17 cellular contexts compared by ENCODE assay signal in the genomic region with DNA sequence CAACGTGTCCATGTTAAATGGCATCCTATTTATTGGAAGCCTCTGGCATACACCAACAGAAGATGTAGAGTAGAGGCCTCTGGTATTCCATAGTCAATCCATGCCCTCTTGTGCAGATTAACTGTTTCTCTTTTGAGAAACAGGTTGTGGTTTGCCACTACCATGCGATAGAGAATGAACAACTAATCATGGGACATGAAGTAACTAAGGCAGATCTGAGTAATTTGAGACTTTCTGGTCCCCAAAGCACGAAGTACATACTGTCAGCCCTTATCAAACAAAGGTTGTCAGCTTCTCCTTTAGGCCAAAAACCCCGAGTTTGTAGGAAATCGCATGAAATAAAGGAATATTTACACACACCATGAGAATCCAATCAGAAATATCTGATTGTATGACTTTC. TPM values are rescaled to one million over a fixed set of nuclear protein-coding genes. Genes with fewer than 3 reads are reported as not detected.
DNase-seq lines count a peak whose midpoint lies in the region; ATAC-seq and TF ChIP-seq lines count a peak whose summit lies in the region.
"Had no signal": no experiment of that assay in that cellular context is flagged by ENCODE, and none has a peak within 500 bp of the region (broad histone marks: within the 10 kb centered on the region; RNA-seq: fewer than 3 reads in every experiment).

No MANE protein-coding gene starts in this region.

- no peak overlapping the region for H3K4me3 Mint-ChIP-seq in activated naive CD4-positive, alpha-beta T cell treated with anti-CD3 and anti-CD28 coated beads for 36 hours
- H3K4me3 Mint-ChIP-seq in activated naive CD4-positive, alpha-beta T cell treated with anti-CD3 and anti-CD28 coated beads, Interleukin-2, amount 10 ng/mL, durations not matched to agents 7 days and 5 days = no peak overlapping the region
- peak overlapping the region in 2 of 4 donors; percentile 17 to 61 for H3K4me3 Mint-ChIP-seq in IgD-negative memory B cell
- H3K4me3 Mint-ChIP-seq in brain = peak overlapping the region in 3 of 5 experiments; percentile 25 to 79 (median 41)
- no peak overlapping the region for H3K4me3 Mint-ChIP-seq in stimulated activated memory B cell treated with anti-CD40 and anti-IgM and Interleukin-4, amounts not matched to agents 10 μg/mL and 1 μg/mL and 100 μg/mL, for 72 hours
- H3K4me3 Mint-ChIP-seq: CD14-positive monocyte had no signal

- intact Hi-C loops in activated naive CD4-positive, alpha-beta T cell treated with anti-CD3 and anti-CD28 coated beads for 36 hours (cut with micrococcal nuclease) = loop anchor here (5.0 kb wide), 2 partner anchors 92 to 258 kb away; a partner anchor contains a TSS

- no peak for TF ChIP-seq CTCF in brain (conservative IDR thresholded peaks at IDR 0.05)

- peaks cover 34% of the 10 kb centered on the region for H3K9me3 Mint-ChIP-seq in activated naive CD4-positive, alpha-beta T cell treated with anti-CD3 and anti-CD28 coated beads for 36 hours
- peaks cover 53% of the 10 kb centered on the region for H3K9me3 Mint-ChIP-seq in activated naive CD4-positive, alpha-beta T cell treated with anti-CD3 and anti-CD28 coated beads, Interleukin-2, amount 10 ng/mL, durations not matched to agents 7 days and 5 days
- H3K9me3 Mint-ChIP-seq in IgD-negative memory B cell = peaks cover 12 to 17% (median 14%) of the 10 kb centered on the region in 3 donors
- H3K9me3 Mint-ChIP-seq in brain = peaks cover 56 to 80% (median 65%) of the 10 kb centered on the region in 5 experiments
- peaks cover 11% of the 10 kb centered on the region for H3K9me3 Mint-ChIP-seq in stimulated activated memory B cell treated with anti-CD40 and anti-IgM and Interleukin-4, amounts not matched to agents 10 μg/mL and 1 μg/mL and 100 μg/mL, for 72 hours
- H3K9me3 Mint-ChIP-seq: effector memory CD8-positive, alpha-beta T cell had no signal

- no peak for ATAC-seq in stimulated activated memory B cell treated with anti-CD40 and anti-IgM and Interleukin-4, amounts not matched to agents 10 μg/mL and 1 μg/mL and 100 μg/mL, for 72 hours
- no peak for ATAC-seq in GM21423 (IDR thresholded peaks at IDR 0.05; ENCODE audit: unreplicated experiment)
- ATAC-seq: effector memory CD8-positive, alpha-beta T cell; left lung had no signal

- H3K27me3 Mint-ChIP-seq in activated naive CD4-positive, alpha-beta T cell treated with anti-CD3 and anti-CD28 coated beads for 36 hours (ENCODE audit: low read depth) = no peaks in the 10 kb centered on the region
- peaks cover 6% of the 10 kb centered on the region for H3K27me3 Mint-ChIP-seq in activated naive CD4-positive, alpha-beta T cell treated with anti-CD3 and anti-CD28 coated beads, Interleukin-2, amount 10 ng/mL, durations not matched to agents 7 days and 5 days
- no peaks in the 10 kb centered on the region for H3K27me3 Mint-ChIP-seq in IgD-negative memory B cell
- H3K27me3 Mint-ChIP-seq in brain = peaks cover 10% of the 10 kb centered on the region
- H3K27me3 Mint-ChIP-seq in stimulated activated memory B cell treated with anti-CD40 and anti-IgM and Interleukin-4, amounts not matched to agents 10 μg/mL and 1 μg/mL and 100 μg/mL, for 72 hours = no peaks in the 10 kb centered on the region
- H3K27me3 Mint-ChIP-seq: effector memory CD8-positive, alpha-beta T cell had no signal

- H3K4me1 Mint-ChIP-seq in activated naive CD4-positive, alpha-beta T cell treated with anti-CD3 and anti-CD28 coated beads for 36 hours (ENCODE audit: low read depth) = peaks cover 44% of the 10 kb centered on the region
- H3K4me1 Mint-ChIP-seq in activated naive CD4-positive, alpha-beta T cell treated with anti-CD3 and anti-CD28 coated beads, Interleukin-2, amount 10 ng/mL, durations not matched to agents 7 days and 5 days = peaks cover 34% of the 10 kb centered on the region
- H3K4me1 Mint-ChIP-seq in IgD-negative memory B cell = peaks cover 15 to 36% (median 21%) of the 10 kb centered on the region in 3 donors
- H3K4me1 Mint-ChIP-seq in brain = peaks cover 25% of the 10 kb centered on the region
- peaks cover 67% of the 10 kb centered on the region for H3K4me1 Mint-ChIP-seq in stimulated activated memory B cell treated with anti-CD40 and anti-IgM and Interleukin-4, amounts not matched to agents 10 μg/mL and 1 μg/mL and 100 μg/mL, for 72 hours

- peaks cover 73% of the 10 kb centered on the region for H3K36me3 Mint-ChIP-seq in activated naive CD4-positive, alpha-beta T cell treated with anti-CD3 and anti-CD28 coated beads for 36 hours (ENCODE audit: low read depth)
- peaks cover 70% of the 10 kb centered on the region for H3K36me3 Mint-ChIP-seq in activated naive CD4-positive, alpha-beta T cell treated with anti-CD3 and anti-CD28 coated beads, Interleukin-2, amount 10 ng/mL, durations not matched to agents 7 days and 5 days
- peaks cover 19% of the 10 kb centered on the region for H3K36me3 Mint-ChIP-seq in IgD-negative memory B cell
- H3K36me3 Mint-ChIP-seq in brain = peaks cover 80% of the 10 kb centered on the region
- H3K36me3 Mint-ChIP-seq in stimulated activated memory B cell treated with anti-CD40 and anti-IgM and Interleukin-4, amounts not matched to agents 10 μg/mL and 1 μg/mL and 100 μg/mL, for 72 hours = peaks cover 64% of the 10 kb centered on the region

- CTCF ChIA-PET in activated naive CD4-positive, alpha-beta T cell treated with anti-CD3 and anti-CD28 coated beads for 36 hours (lab: Charles Lee) = interaction anchor here (0.6 kb wide), 1 partner anchor 138 kb away, joined by 3 read pairs; no protein-coding TSS in a partner anchor
- CTCF ChIA-PET in activated naive CD4-positive, alpha-beta T cell treated with anti-CD3 and anti-CD28 coated beads, Interleukin-2, amount 10 ng/mL, durations not matched to agents 7 days and 5 days (lab: Charles Lee) = no interaction called here

- no peak for DNase-seq in activated naive CD4-positive, alpha-beta T cell treated with anti-CD3 and anti-CD28 coated beads for 36 hours
- DNase-seq in activated naive CD4-positive, alpha-beta T cell treated with anti-CD3 and anti-CD28 coated beads, Interleukin-2, amount 10 ng/mL, durations not matched to agents 7 days and 5 days = no peak
- DNase-seq in ureter (ENCODE audit: low spot score) = no peak
- no peak for DNase-seq in NCI-H2196 treated with DMSO at 0.1 percent for 48 hours (lab: John Stamatoyannopoulos, UW; ENCODE audit: unreplicated experiment)
- DNase-seq: DMS53; effector memory CD8-positive, alpha-beta T cell; left lung; NCI-H1105 treated with DMSO at 0.1 percent for 48 hours; NCI-H524; spleen; stimulated activated CD4-positive, alpha-beta T cell treated with anti-CD3 and anti-CD28 coated beads, Interleukin-4, amount 100 ng/mL, for 4 hours; SW 1271 had no signal

- peak overlapping the region; percentile 46 for H3K27ac Mint-ChIP-seq in activated naive CD4-positive, alpha-beta T cell treated with anti-CD3 and anti-CD28 coated beads for 36 hours
- no peak overlapping the region for H3K27ac Mint-ChIP-seq in activated naive CD4-positive, alpha-beta T cell treated with anti-CD3 and anti-CD28 coated beads, Interleukin-2, amount 10 ng/mL, durations not matched to agents 7 days and 5 days
- H3K27ac Mint-ChIP-seq in IgD-negative memory B cell (peak overlapping the region in 2 of 3 donors; percentile 25 to 73), brain (no peak overlapping the region)
- peak overlapping the region; percentile 45 for H3K27ac Mint-ChIP-seq in stimulated activated memory B cell treated with anti-CD40 and anti-IgM and Interleukin-4, amounts not matched to agents 10 μg/mL and 1 μg/mL and 100 μg/mL, for 72 hours
- H3K27ac Mint-ChIP-seq: CD14-positive monocyte had no signal

RNA-seq across cellular contexts. Expression of a gene that starts 3.6 kb away (rescaled TPM):
- total RNA-seq in activated naive CD4-positive, alpha-beta T cell treated with anti-CD3 and anti-CD28 coated beads for 36 hours = 10 to 100 TPM; 57.1 to 60.1 TPM
- polyA plus RNA-seq in IgD-negative memory B cell (2.9 TPM), brain (ENCODE audit: insufficient read depth, low read depth, low replicate concordance) (0.68 TPM)
- total RNA-seq in ureter = 67.3 TPM

RNA-seq across cellular contexts. Expression of a gene that starts 40.3 kb away (rescaled TPM):
- 10 to 100 TPM; 28.7 to 29.4 TPM for total RNA-seq in activated naive CD4-positive, alpha-beta T cell treated with anti-CD3 and anti-CD28 coated beads for 36 hours
- 19.1 TPM for polyA plus RNA-seq in IgD-negative memory B cell
- 18.5 TPM for polyA plus RNA-seq in brain (ENCODE audit: insufficient read depth, low read depth, low replicate concordance)
- total RNA-seq in ureter = 80.3 TPM

RNA-seq across cellular contexts. Expression of a gene that starts 42.3 kb away (rescaled TPM):
- total RNA-seq in activated naive CD4-positive, alpha-beta T cell treated with anti-CD3 and anti-CD28 coated beads for 36 hours = 10 to 100 TPM; 11.2 to 12.3 TPM
- polyA plus RNA-seq in IgD-negative memory B cell (12.1 TPM), brain (ENCODE audit: insufficient read depth, low read depth, low replicate concordance) (6.5 TPM)
- 20.5 TPM for total RNA-seq in ureter

Comparison
In these comparisons a context has a peak if more than half of its experiments do, and no peak if none do; other contexts are left out.
1. H3K27ac Mint-ChIP-seq: peak in activated naive CD4-positive, alpha-beta T cell treated with anti-CD3 and anti-CD28 coated beads for 36 hours (single experiment), IgD-negative memory B cell (2 of 3) and stimulated activated memory B cell treated with anti-CD40 and anti-IgM and Interleukin-4, amounts not matched to agents 10 μg/mL and 1 μg/mL and 100 μg/mL, for 72 hours (single experiment); none in activated naive CD4-positive, alpha-beta T cell treated with anti-CD3 and anti-CD28 coated beads, Interleukin-2, amount 10 ng/mL, durations not matched to agents 7 days and 5 days (single experiment) and brain (0 of 5).
2. H3K4me3 Mint-ChIP-seq: peak in brain (3 of 5); none in activated naive CD4-positive, alpha-beta T cell treated with anti-CD3 and anti-CD28 coated beads for 36 hours (single experiment), activated naive CD4-positive, alpha-beta T cell treated with anti-CD3 and anti-CD28 coated beads, Interleukin-2, amount 10 ng/mL, durations not matched to agents 7 days and 5 days (single experiment) and stimulated activated memory B cell treated with anti-CD40 and anti-IgM and Interleukin-4, amounts not matched to agents 10 μg/mL and 1 μg/mL and 100 μg/mL, for 72 hours (single experiment).